In genomic region chr13:55653497-55653896, GRCh38 we compare ENCODE assay signal across 19 cellular contexts.
A peak's percentile ranks its signal among the peaks of the same experiment; 100 is the strongest.
DNase-seq lines count a peak whose midpoint lies in the region; ATAC-seq and TF ChIP-seq lines count a peak whose summit lies in the region.
"Had no signal": no experiment of that assay in that cellular context is flagged by ENCODE, and none has a peak within 500 bp of the region (broad histone marks: within the 10 kb centered on the region; RNA-seq: fewer than 3 reads in every experiment).

No MANE protein-coding gene starts in this region.

- H3K4me3 Mint-ChIP-seq in WTC11: peak overlapping the region; percentile 40
- H3K4me3 Mint-ChIP-seq: CD8-positive, alpha-beta memory T cell had no signal

- no peaks in the 10 kb centered on the region for H3K27me3 Mint-ChIP-seq in WTC11 (ENCODE audit: low read depth)
- H3K27me3 Mint-ChIP-seq: CD8-positive, alpha-beta memory T cell had no signal

- no peak overlapping the region for H3K4me3 ChIP-seq in tibial artery
- H3K4me3 ChIP-seq: BLaER1 treated with 17β-estradiol and CSF1 and Interleukin-3, amounts not matched to agents 10 nM and 100 nM; HAP-1; K562 had no signal

- CTCF ChIA-PET in WTC11 (lab: Charles Lee): no interaction called here

- no peaks in the 10 kb centered on the region for H3K9me3 Mint-ChIP-seq in WTC11

- H3K9ac ChIP-seq in ES-I3 (ENCODE audit: low read depth, low read length): peak overlapping the region; percentile 10; the same call in 1 of the 2 replicates
- H3K9ac ChIP-seq: BLaER1 treated with 17β-estradiol and CSF1 and Interleukin-3, amounts not matched to agents 10 nM and 100 nM had no signal

- peak; percentile 51 for DNase-seq in NCI-H1048 (lab: John Stamatoyannopoulos, UW)
- DNase-seq in WTC11 (ENCODE audit: low spot score): no peak
- peak; percentile 9 for DNase-seq in iPS-NIHi7 (ENCODE audit: extremely low spot score)
- no peak for DNase-seq in tibial artery
- no peak for DNase-seq in MV-4-11 (lab: John Stamatoyannopoulos, UW)
- DNase-seq in activated CD4-positive, alpha-beta T cell treated with anti-CD3 and anti-CD28 coated beads for 48 hours: no peak
- DNase-seq: CD8-positive, alpha-beta memory T cell; DMS79 treated with DMSO at 0.1 percent for 48 hours; NCI-H1930; NCI-H2171; NCI-H446; PC-3; RPMI8226; SHP77 treated with DMSO at 0.1 percent for 48 hours; T-helper 1 cell had no signal

- H3K27ac Mint-ChIP-seq in WTC11: peak overlapping the region; percentile 88
- H3K27ac Mint-ChIP-seq: CD8-positive, alpha-beta memory T cell had no signal

- TF ChIP-seq CTCF in WTC11 (IDR thresholded peaks at IDR 0.05) (no peak), tibial artery (IDR thresholded peaks at IDR 0.05) (no peak)

- H3K36me3 Mint-ChIP-seq in WTC11: peaks cover 37% of the 10 kb centered on the region
- H3K36me3 Mint-ChIP-seq: CD8-positive, alpha-beta memory T cell had no signal

- intact Hi-C loops in tibial artery (cut with DNase I; ENCODE audit: low total_unique reads): no loop called here

- POLR2A ChIA-PET in WTC11 (lab: Charles Lee): interaction anchor here (1.0 kb wide), 1 partner anchor 70 kb away, joined by 3 read pairs; no protein-coding TSS in a partner anchor

- H3K4me1 ChIP-seq in ES-I3 (ENCODE audit: insufficient read depth, low read length) (peaks cover 16% of the 10 kb centered on the region), tibial artery (no peaks in the 10 kb centered on the region)
- H3K4me1 ChIP-seq: BLaER1 treated with 17β-estradiol and CSF1 and Interleukin-3, amounts not matched to agents 10 nM and 100 nM; HAP-1 had no signal

- peaks cover 71% of the 10 kb centered on the region for H3K4me1 Mint-ChIP-seq in WTC11
- H3K4me1 Mint-ChIP-seq: CD8-positive, alpha-beta memory T cell had no signal

- H3K27me3 ChIP-seq in tibial artery: no peaks in the 10 kb centered on the region
- H3K27me3 ChIP-seq: BLaER1 treated with 17β-estradiol and CSF1 and Interleukin-3, amounts not matched to agents 10 nM and 100 nM had no signal

- ATAC-seq in WTC11: peak; percentile 68
- ATAC-seq: K562, PC-3 had no signal

- H3K36me3 ChIP-seq in ES-I3 (ENCODE audit: insufficient read depth, low read length): peaks cover 7% of the 10 kb centered on the region
- no peaks in the 10 kb centered on the region for H3K36me3 ChIP-seq in tibial artery
- H3K36me3 ChIP-seq: BLaER1 treated with 17β-estradiol and CSF1 and Interleukin-3, amounts not matched to agents 10 nM and 100 nM; HAP-1 had no signal

- H3K9me3 ChIP-seq in ES-I3 (ENCODE audit: control insufficient read depth, insufficient read depth, low read length) (no peaks in the 10 kb centered on the region), tibial artery (no peaks in the 10 kb centered on the region)
- H3K9me3 ChIP-seq: BLaER1 treated with 17β-estradiol and CSF1 and Interleukin-3, amounts not matched to agents 10 nM and 100 nM; HAP-1 had no signal

- H3K27ac ChIP-seq in tibial artery: no peak overlapping the region
- H3K27ac ChIP-seq: BLaER1 treated with 17β-estradiol and CSF1 and Interleukin-3, amounts not matched to agents 10 nM and 100 nM had no signal

TF ChIP-seq in WTC11, 78 proteins besides CTCF, POLR2A, EP300 and RAD21 (continues in another document):
- TF ChIP-seq ZNF512 (CRISPR knock-in tag; IDR thresholded peaks at IDR 0.05; ENCODE audit: borderline replicate concordance): no peak
- no peak for TF ChIP-seq ZNF281 (CRISPR knock-in tag; IDR thresholded peaks at IDR 0.05)
- TF ChIP-seq MLX (CRISPR knock-in tag; IDR thresholded peaks at IDR 0.05): no peak
- no peak for TF ChIP-seq USF1 (CRISPR knock-in tag; IDR thresholded peaks at IDR 0.05)
- no peak for TF ChIP-seq SMAD4 (CRISPR knock-in tag; IDR thresholded peaks at IDR 0.05)
- no peak for TF ChIP-seq GTF2I (CRISPR knock-in tag; conservative IDR thresholded peaks at IDR 0.05)
- TF ChIP-seq USF2 (CRISPR knock-in tag; IDR thresholded peaks at IDR 0.05): no peak
- no peak for TF ChIP-seq NFE2L1 (CRISPR knock-in tag; IDR thresholded peaks at IDR 0.05)
- 0 out of 2 replicates have a peak, but pooled peaks have one; percentile 22 for TF ChIP-seq PRRX2 (CRISPR knock-in tag; IDR thresholded peaks at IDR 0.05)
- TF ChIP-seq NR1H2 (CRISPR knock-in tag; IDR thresholded peaks at IDR 0.05): no peak
- no peak for TF ChIP-seq E2F5 (CRISPR knock-in tag; IDR thresholded peaks at IDR 0.05)
- TF ChIP-seq ZNF425 (CRISPR knock-in tag; conservative IDR thresholded peaks at IDR 0.05): peak; percentile 84

Comparison
In these comparisons a context has a peak if more than half of its experiments do, and no peak if none do; other contexts are left out.
1. DNase-seq: peak in NCI-H1048 (single experiment) and iPS-NIHi7 (single experiment); none in WTC11 (single experiment), tibial artery (0 of 2), MV-4-11 (single experiment) and activated CD4-positive, alpha-beta T cell treated with anti-CD3 and anti-CD28 coated beads for 48 hours (single experiment).